Comparison of ENCODE assay signal across 18 cellular contexts in the genomic region with DNA sequence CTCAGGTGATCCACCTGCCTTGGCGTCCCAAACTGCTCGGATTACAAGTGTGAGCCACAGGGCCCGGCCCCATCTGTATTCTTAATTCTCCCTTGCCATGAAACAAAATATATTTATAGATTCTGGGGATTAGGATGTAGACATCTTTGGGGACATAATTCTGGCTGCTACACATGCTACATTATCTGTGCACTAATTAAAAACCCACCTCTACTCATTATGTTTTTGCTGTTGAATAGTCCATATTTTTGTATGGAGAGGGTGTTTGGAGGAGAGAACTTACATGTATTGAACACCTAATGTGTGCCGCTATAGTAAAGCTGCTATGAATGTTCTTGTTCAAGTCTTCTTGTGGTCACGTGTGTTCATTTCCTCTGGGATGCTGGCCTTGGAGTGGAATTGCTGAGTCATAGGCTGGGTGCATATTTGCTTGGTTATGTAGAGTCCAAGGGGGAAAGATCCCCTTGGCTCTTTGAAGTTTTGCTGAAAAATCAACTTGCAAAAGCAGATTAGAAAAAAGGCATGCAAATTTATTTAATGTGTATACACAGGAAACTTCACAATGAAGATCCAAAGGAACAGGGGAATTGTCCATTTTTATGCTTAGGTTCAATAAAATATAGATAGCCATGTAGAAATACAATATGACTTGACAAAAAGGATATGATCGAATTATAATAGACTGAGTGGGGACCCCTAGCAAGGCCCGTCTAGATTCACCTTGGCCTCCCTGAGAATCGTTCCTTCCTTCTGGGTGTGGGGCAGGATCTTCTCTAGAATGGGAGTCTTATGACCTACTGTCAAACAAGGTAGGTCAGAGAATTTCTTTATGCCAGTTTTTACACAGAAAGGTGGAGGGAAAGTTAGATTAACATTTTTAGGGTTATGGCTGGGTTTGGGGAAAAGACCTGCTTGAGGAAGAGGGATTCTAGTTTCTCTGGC. TPM values are rescaled to one million over a fixed set of nuclear protein-coding genes. Genes with fewer than 3 reads are reported as not detected.
A peak's percentile ranks its signal among the peaks of the same experiment; 100 is the strongest.
DNase-seq lines count a peak whose midpoint lies in the region; ATAC-seq and TF ChIP-seq lines count a peak whose summit lies in the region.
"Had no signal": no experiment of that assay in that cellular context is flagged by ENCODE, and none has a peak within 500 bp of the region (broad histone marks: within the 10 kb centered on the region; RNA-seq: fewer than 3 reads in every experiment).

No MANE protein-coding gene starts in this region.

- no peak overlapping the region for H3K4me2 ChIP-seq in IMR-90 (ENCODE audit: low read depth, low read length)

- TF ChIP-seq POLR2A in IMR-90 (IDR thresholded peaks at IDR 0.05; ENCODE audit: low read depth, low read length) = no peak

- no peak overlapping the region for H3K14ac ChIP-seq in IMR-90 (replicated peaks; ENCODE audit: low read depth, low read length)

- ATAC-seq in IMR-90 (ENCODE audit: low read depth) = peak; percentile 40; the same call in 1 of the 2 replicates
- ATAC-seq: heart right ventricle had no signal

- H2BK15ac ChIP-seq in IMR-90 (ENCODE audit: low read depth, low read length) = no peak overlapping the region

- H2BK20ac ChIP-seq in IMR-90 (ENCODE audit: low read depth, low read length) = no peak overlapping the region

- H3K9ac ChIP-seq in IMR-90 (ENCODE audit: low read depth, low read length) = no peak overlapping the region

- CTCF ChIA-PET in IMR-90 (lab: Yijun Ruan, JAX) = interaction anchor here (2.1 kb wide), 1 partner anchor 19 kb away, joined by 5 read pairs; no protein-coding TSS in a partner anchor

- no peak overlapping the region for H4K5ac ChIP-seq in IMR-90 (ENCODE audit: low read depth, low read length)

- no TSS peak for BruUV-seq in IMR-90 (replicated peaks; lab: Mats Ljungman, UMichigan)

- H2AK5ac ChIP-seq in IMR-90 (ENCODE audit: low read depth, low read length) = no peak overlapping the region

- in situ Hi-C loops in IMR-90 (cut with MboI; ENCODE audit: low sequenced_read_pairs) = no loop called here
- in situ Hi-C loops in brain microvascular endothelial cell (cut with HindIII; ENCODE audit: low pct_ligation_motif_present, low sequenced_read_pairs) = no loop called here

- H3K27me3 ChIP-seq in IMR-90 (ENCODE audit: control insufficient read depth, insufficient read depth, low read length) (no peaks in the 10 kb centered on the region), brain microvascular endothelial cell (replicated peaks) (no peaks in the 10 kb centered on the region)

- no peak overlapping the region for H4K8ac ChIP-seq in IMR-90 (ENCODE audit: low read depth in 2 of 2, low read length in 2 of 2)

- peak overlapping the region; percentile 32; the same call in 1 of the 2 replicates for H2BK120ac ChIP-seq in IMR-90 (ENCODE audit: low read depth, low read length)

- H3K27ac ChIP-seq in IMR-90 (ENCODE audit: insufficient read depth, low read length) = no peak overlapping the region
- H3K27ac ChIP-seq in brain microvascular endothelial cell = no peak overlapping the region
- H3K27ac ChIP-seq: heart right ventricle had no signal

- H3K79me1 ChIP-seq in IMR-90 (ENCODE audit: low read depth in 1 of 2, low read length in 2 of 2) = no peaks in the 10 kb centered on the region

- 0 out of 2 replicates have a peak, but pooled peaks cover 3% of the 10 kb centered on the region for H3K9me3 ChIP-seq in IMR-90 (ENCODE audit: control insufficient read depth, insufficient read depth, low read length)

- dilution Hi-C loops in IMR-90 (cut with HindIII; ENCODE audit: low sequenced_read_pairs, unreplicated experiment) = no loop called here

- H2BK5ac ChIP-seq in IMR-90 (ENCODE audit: low read depth, low read length, poor library complexity, severe bottlenecking) = no peak overlapping the region

- H3K36me3 ChIP-seq in IMR-90 (ENCODE audit: control insufficient read depth, insufficient read depth, low read length) (no peaks in the 10 kb centered on the region), brain microvascular endothelial cell (replicated peaks) (no peaks in the 10 kb centered on the region)
- H3K36me3 ChIP-seq: heart right ventricle had no signal

- H2AK9ac ChIP-seq in IMR-90 (replicated peaks; ENCODE audit: low read depth, low read length, poor library complexity) = peak overlapping the region; percentile 8

- no peak overlapping the region for H3K4ac ChIP-seq in IMR-90 (ENCODE audit: low read depth, low read length)

- no peak overlapping the region for H3K18ac ChIP-seq in IMR-90 (ENCODE audit: low read depth, low read length)

- H3K23ac ChIP-seq in IMR-90 (ENCODE audit: low read depth, low read length) = no peak overlapping the region

- no peaks in the 10 kb centered on the region for H3K4me1 ChIP-seq in IMR-90 (ENCODE audit: control insufficient read depth, insufficient read depth, low read length)
- H3K4me1 ChIP-seq: heart right ventricle had no signal

- no peak overlapping the region for H2AFZ ChIP-seq in IMR-90 (replicated peaks; ENCODE audit: low read length, poor library complexity)

- TF ChIP-seq RAD21 in IMR-90 (IDR thresholded peaks at IDR 0.05; ENCODE audit: low read length) = no peak

- no peak overlapping the region for H4K91ac ChIP-seq in IMR-90 (ENCODE audit: insufficient read depth, low read depth, low read length)

- no CpG with 5 or more reads among the region's 8 CpGs for WGBS in IMR-90 (ENCODE audit: extremely low coverage in 2 of 2, insufficient read length in 1 of 2), 2 experiments

- POLR2A ChIA-PET in IMR-90 (lab: Charles Lee; ENCODE audit: unreplicated experiment) = no interaction called here

- intact Hi-C loops in IMR-90 (cut with micrococcal nuclease) (no loop called here), cardiac septum (cut with DNase I) (no loop called here)

- TF ChIP-seq CTCF in AG09319 (IDR thresholded peaks at IDR 0.05; ENCODE audit: low read depth, low read length) (no peak), IMR-90 (conservative IDR thresholded peaks at IDR 0.05; ENCODE audit: low read depth, low read length) (no peak), brain microvascular endothelial cell (IDR thresholded peaks at IDR 0.05; ENCODE audit: low read depth, low read length, missing control alignments) (no peak)

- no peaks in the 10 kb centered on the region for H4K20me1 ChIP-seq in IMR-90 (ENCODE audit: insufficient read depth, low read length)

- DNase-seq in AG09319 (ENCODE audit: extremely low read depth, low read depth) (peak; percentile 1), IMR-90 (peak; percentile 76), brain microvascular endothelial cell (peak; percentile 83), kidney tubule cell (ENCODE audit: low spot score) (peak; percentile 78), NAMALWA (ENCODE audit: low spot score) (no peak), NCI-H1417 (lab: John Stamatoyannopoulos, UW) (no peak), cardiac septum (ENCODE audit: low spot score) (no peak), SIG-M5 treated with dmso at 0.1 percent for 504 hours (lab: John Stamatoyannopoulos, UW; ENCODE audit: unreplicated experiment) (no peak)
- DNase-seq: activated CD8-positive, alpha-beta memory T cell treated with anti-CD3 and anti-CD28 coated beads for 24 hours; activated naive CD4-positive, alpha-beta T cell treated with anti-CD3 and anti-CD28 coated beads, Interleukin-2, amount 50 U/mL, for 16 hours; CD4-positive, CD25-positive, alpha-beta regulatory T cell; heart right ventricle; NCI-H2107; stimulated activated CD4-positive, alpha-beta T cell treated with anti-CD3 and anti-CD28 coated beads, Interleukin-2, amount 100 ng/mL, for 48 hours; stimulated activated naive CD4-positive, alpha-beta T cell had no signal

- H3K56ac ChIP-seq in IMR-90 (ENCODE audit: extremely low read depth, insufficient read depth, low read length) = no peak overlapping the region

- H3K4me3 ChIP-seq in IMR-90 (ENCODE audit: insufficient read depth, low read depth, low read length) = no peak overlapping the region
- no peak overlapping the region for H3K4me3 ChIP-seq in brain microvascular endothelial cell (ENCODE audit: low read depth, low read length)
- H3K4me3 ChIP-seq: heart right ventricle, lung had no signal

- H3K9me1 ChIP-seq in IMR-90 (ENCODE audit: insufficient read depth, low read length) = no peaks in the 10 kb centered on the region

TF ChIP-seq in IMR-90, 13 proteins besides CTCF, POLR2A, EP300 and RAD21:
- TF ChIP-seq, protein P1, sequence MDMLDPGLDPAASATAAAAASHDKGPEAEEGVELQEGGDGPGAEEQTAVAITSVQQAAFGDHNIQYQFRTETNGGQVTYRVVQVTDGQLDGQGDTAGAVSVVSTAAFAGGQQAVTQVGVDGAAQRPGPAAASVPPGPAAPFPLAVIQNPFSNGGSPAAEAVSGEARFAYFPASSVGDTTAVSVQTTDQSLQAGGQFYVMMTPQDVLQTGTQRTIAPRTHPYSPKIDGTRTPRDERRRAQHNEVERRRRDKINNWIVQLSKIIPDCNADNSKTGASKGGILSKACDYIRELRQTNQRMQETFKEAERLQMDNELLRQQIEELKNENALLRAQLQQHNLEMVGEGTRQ (IDR thresholded peaks at IDR 0.05; ENCODE audit: low read depth, low read length) = peak; percentile 76
- no peak for TF ChIP-seq RFX5 (IDR thresholded peaks at IDR 0.05; ENCODE audit: low read depth, low read length)
- peak; percentile 98 for TF ChIP-seq NFE2L2 (IDR thresholded peaks at IDR 0.05; ENCODE audit: low read depth, low read length)
- TF ChIP-seq CEBPB (IDR thresholded peaks at IDR 0.05; ENCODE audit: low read depth, low read length) = no peak
- TF ChIP-seq FOS (IDR thresholded peaks at IDR 0.05; ENCODE audit: low read depth, low read length) = no peak
- no peak for TF ChIP-seq MAZ (IDR thresholded peaks at IDR 0.05; ENCODE audit: borderline replicate concordance, low read depth, low read length)
- TF ChIP-seq, protein P2, sequence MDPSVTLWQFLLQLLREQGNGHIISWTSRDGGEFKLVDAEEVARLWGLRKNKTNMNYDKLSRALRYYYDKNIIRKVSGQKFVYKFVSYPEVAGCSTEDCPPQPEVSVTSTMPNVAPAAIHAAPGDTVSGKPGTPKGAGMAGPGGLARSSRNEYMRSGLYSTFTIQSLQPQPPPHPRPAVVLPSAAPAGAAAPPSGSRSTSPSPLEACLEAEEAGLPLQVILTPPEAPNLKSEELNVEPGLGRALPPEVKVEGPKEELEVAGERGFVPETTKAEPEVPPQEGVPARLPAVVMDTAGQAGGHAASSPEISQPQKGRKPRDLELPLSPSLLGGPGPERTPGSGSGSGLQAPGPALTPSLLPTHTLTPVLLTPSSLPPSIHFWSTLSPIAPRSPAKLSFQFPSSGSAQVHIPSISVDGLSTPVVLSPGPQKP (IDR thresholded peaks at IDR 0.05; ENCODE audit: borderline replicate concordance, low read depth, low read length) = no peak
- TF ChIP-seq CHD1 (IDR thresholded peaks at IDR 0.05; ENCODE audit: low read depth, low read length) = no peak
- TF ChIP-seq RCOR1 (IDR thresholded peaks at IDR 0.05; ENCODE audit: insufficient replicate concordance, low read length) = no peak
- TF ChIP-seq MAFK (IDR thresholded peaks at IDR 0.05; ENCODE audit: low read depth, low read length) = peak; percentile 74
TF ChIP-seq in IMR-90: peak in this region for 3.

RNA-seq across cellular contexts. Expression of gene GPRC5B, which starts 42.1 kb away (rescaled TPM):
- 2.2 and 2.5 TPM in 2 replicates for total RNA-seq in IMR-90 (2012; rRNA removed)
- polyA plus RNA-seq in IMR-90 (2012; rRNA removed) = 6.8 and 8.5 TPM in 2 replicates
- 3.7 and 19.8 TPM in 2 replicates for polyA plus RNA-seq in IMR-90 (2012; cell fraction: cytosol; rRNA removed)
- 7.0 and 7.6 TPM in 2 replicates for polyA plus RNA-seq in IMR-90 (2012; cell fraction: nucleus; rRNA removed; ENCODE audit: low replicate concordance)
- total RNA-seq in cardiac septum = 54.1 TPM
- total RNA-seq: T-helper 2 cell treated with Interferon-gamma antibody and Interleukin-4, amounts not matched to agents 100 ng/mL and 5 ng/mL, for 36 hours had no signal
- polyA plus RNA-seq: IgD-negative memory B cell had no signal

Comparison
In these comparisons a context has a peak if more than half of its experiments do, and no peak if none do; other contexts are left out.
1. DNase-seq: peak in AG09319 (single experiment), IMR-90 (single experiment), brain microvascular endothelial cell (single experiment) and kidney tubule cell (single experiment); none in NAMALWA (single experiment), NCI-H1417 (0 of 3), cardiac septum (single experiment) and SIG-M5 treated with dmso at 0.1 percent for 504 hours (single experiment).
2. RNA of gene GPRC5B, which starts 42.1 kb away (total RNA-seq): 54.1 TPM in cardiac septum (single experiment); 2.2 to 2.5 TPM in IMR-90; every median in the first group is over 10 times any median in the second.